8 cellular contexts compared by ENCODE assay signal in the genomic region with DNA sequence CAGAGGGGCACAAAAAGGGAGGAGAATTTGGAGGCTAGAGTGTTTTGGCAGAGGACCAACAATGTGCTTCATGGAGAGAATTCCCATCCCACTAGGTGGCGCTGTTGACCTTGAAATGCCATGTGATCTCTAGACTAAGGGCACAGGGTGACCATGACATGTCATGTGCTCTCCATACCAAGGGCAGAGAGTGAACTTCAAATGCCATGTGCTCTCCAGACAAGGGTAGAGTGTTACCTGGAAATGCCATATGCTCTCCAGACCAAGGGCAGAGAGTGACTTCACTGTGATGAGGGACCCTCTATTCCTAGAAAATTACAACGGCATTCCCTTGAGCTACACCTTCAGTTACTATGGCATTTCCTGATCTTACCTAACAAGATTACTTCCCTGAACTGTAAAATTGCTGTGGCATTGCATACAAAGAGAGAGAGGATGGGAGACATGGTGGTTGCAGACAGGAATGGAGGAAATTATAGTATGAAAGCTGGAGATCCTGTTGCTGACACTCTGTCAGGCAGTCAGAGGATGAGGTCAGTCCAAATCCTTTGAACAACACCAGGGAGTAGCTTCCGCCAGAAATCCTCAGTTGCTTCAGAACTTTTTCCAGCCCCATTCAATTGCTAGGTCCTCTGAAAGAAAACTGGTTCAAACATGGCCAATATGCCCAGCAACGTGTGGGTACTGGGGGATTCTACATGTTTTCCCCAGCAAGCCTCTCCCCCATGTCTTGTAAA.
DNase-seq lines count a peak whose midpoint lies in the region; ATAC-seq and TF ChIP-seq lines count a peak whose summit lies in the region.

No MANE protein-coding gene starts in this region.

- H3K27ac ChIP-seq in lower lobe of right lung, result no peak overlapping the region

- H3K4me3 ChIP-seq in lower lobe of right lung, result no peak overlapping the region

- POLR2A ChIA-PET in activated B cell treated with CpG ODN at 0.5 μM for 24 hours (lab: Charles Lee), result no interaction called here

- no peaks in the 10 kb centered on the region for H3K36me3 Mint-ChIP-seq in activated B cell treated with CpG ODN at 0.5 μM for 24 hours (ENCODE audit: low read depth)
- peaks cover 2% of the 10 kb centered on the region for H3K36me3 Mint-ChIP-seq in chondrocyte (ENCODE audit: low read depth)

- TF ChIP-seq CTCF in AG09319 (IDR thresholded peaks at IDR 0.05; ENCODE audit: low read depth, low read length) (peak; percentile 78), activated B cell treated with CpG ODN at 0.5 μM for 24 hours (IDR thresholded peaks at IDR 0.05) (no peak), chondrocyte (IDR thresholded peaks at IDR 0.05) (peak; percentile 85), lower lobe of right lung (IDR thresholded peaks at IDR 0.05) (peak; percentile 83)

- CTCF ChIA-PET in activated B cell treated with CpG ODN at 0.5 μM for 24 hours (lab: Charles Lee), result interaction anchor here (0.8 to 2.6 kb wide), 9 partner anchors 50 to 312 kb away, joined by 3 to 20 read pairs (median 3); no protein-coding TSS in a partner anchor

- H3K27ac Mint-ChIP-seq in activated B cell treated with CpG ODN at 0.5 μM for 24 hours, result no peak overlapping the region
- no peak overlapping the region for H3K27ac Mint-ChIP-seq in chondrocyte (ENCODE audit: unreplicated experiment)

- H3K4me1 ChIP-seq in lower lobe of right lung, result peaks cover 4% of the 10 kb centered on the region

- peak; percentile 90 for ATAC-seq in GM18861 (IDR thresholded peaks at IDR 0.05; ENCODE audit: unreplicated experiment)
- ATAC-seq in HG03066 (IDR thresholded peaks at IDR 0.05; ENCODE audit: low read depth, unreplicated experiment), result peak; percentile 73
- ATAC-seq in activated B cell treated with CpG ODN at 0.5 μM for 24 hours (ENCODE audit: low read depth), result peak; percentile 65
- ATAC-seq in lower lobe of right lung, result peak; percentile 93

- no peaks in the 10 kb centered on the region for H3K27me3 ChIP-seq in lower lobe of right lung (ENCODE audit: low read depth)

- H3K9me3 Mint-ChIP-seq in activated B cell treated with CpG ODN at 0.5 μM for 24 hours (no peaks in the 10 kb centered on the region), chondrocyte (ENCODE audit: low read depth) (peaks cover 4% of the 10 kb centered on the region)

- intact Hi-C loops in activated B cell treated with CpG ODN at 0.5 μM for 24 hours (cut with micrococcal nuclease) (loop anchor here (1.0 kb wide), 3 partner anchors 110 to 313 kb away; no protein-coding TSS in a partner anchor), lower lobe of right lung (cut with DNase I) (no loop called here)

- H3K4me1 Mint-ChIP-seq in activated B cell treated with CpG ODN at 0.5 μM for 24 hours, result no peaks in the 10 kb centered on the region
- no peaks in the 10 kb centered on the region for H3K4me1 Mint-ChIP-seq in chondrocyte (ENCODE audit: low read depth)

- peaks cover 1% of the 10 kb centered on the region for H3K27me3 Mint-ChIP-seq in activated B cell treated with CpG ODN at 0.5 μM for 24 hours
- H3K27me3 Mint-ChIP-seq in chondrocyte (ENCODE audit: low read depth), result peaks cover 11% of the 10 kb centered on the region

- H3K4me3 Mint-ChIP-seq in activated B cell treated with CpG ODN at 0.5 μM for 24 hours (no peak overlapping the region), chondrocyte (ENCODE audit: unreplicated experiment) (no peak overlapping the region)

- no peaks in the 10 kb centered on the region for H3K36me3 ChIP-seq in lower lobe of right lung

- no peaks in the 10 kb centered on the region for H3K9me3 ChIP-seq in lower lobe of right lung

- peak; percentile 46 for DNase-seq in AG09319 (ENCODE audit: extremely low read depth, low read depth)
- peak; percentile 63 for DNase-seq in NCI-H2196 (lab: John Stamatoyannopoulos, UW; ENCODE audit: unreplicated experiment)
- peak; percentile 43 for DNase-seq in activated B cell treated with CpG ODN at 0.5 μM for 24 hours
- no peak for DNase-seq in chondrocyte (ENCODE audit: low spot score)
- DNase-seq in lower lobe of right lung, result peak; percentile 74
- DNase-seq in stimulated activated CD8-positive, alpha-beta memory T cell treated with anti-CD3 and anti-CD28 coated beads, Interleukin-15, amount 100 ng/mL, for 48 hours (ENCODE audit: low read depth in 2 of 2), result peak; percentile 42 to 56
